Comparison of ENCODE assay signal across 1 cellular context in genomic region chr17:59707182-59707970, GRCh38.
TF ChIP-seq lines count a peak whose summit lies in the region.

TSS of gene PTRH2 (minus strand) at chr17:59707430. CDS start at chr17:59697978, 9,452 bp downstream.
TSS of gene VMP1 (plus strand) at chr17:59707654. CDS start at chr17:59731447, 23,793 bp downstream.

TF ChIP-seq in HEK293, 187 proteins besides CTCF, POLR2A, EP300 and RAD21 (continued from another document and continues in another):
- TF ChIP-seq ZNF664 (tag by site-specific recombination; IDR thresholded peaks at IDR 0.05) (no peak), SP2 (tag by site-specific recombination; IDR thresholded peaks at IDR 0.05) (peak; percentile 94), OSR2 (tag by site-specific recombination; IDR thresholded peaks at IDR 0.05) (no peak), ZFHX2 (tag by site-specific recombination; conservative IDR thresholded peaks at IDR 0.05) (no peak), ZNF433 (tag by site-specific recombination; IDR thresholded peaks at IDR 0.05; ENCODE audit: low read depth) (no peak), KLF10 (tag by site-specific recombination; IDR thresholded peaks at IDR 0.05) (peak; percentile 93), ZNF600 (tag by site-specific recombination; IDR thresholded peaks at IDR 0.05) (peak; percentile 99), ZNF624 (tag by site-specific recombination; IDR thresholded peaks at IDR 0.05) (no peak), ZNF10 (tag by site-specific recombination; IDR thresholded peaks at IDR 0.05) (no peak), ZNF792 (tag by site-specific recombination; IDR thresholded peaks at IDR 0.05) (no peak), ZNF473 (tag by site-specific recombination; IDR thresholded peaks at IDR 0.05) (no peak), WT1 (tag by site-specific recombination; IDR thresholded peaks at IDR 0.05) (no peak), ZNF362 (tag by site-specific recombination; IDR thresholded peaks at IDR 0.05) (no peak), ZNF639 (tag by site-specific recombination; IDR thresholded peaks at IDR 0.05) (no peak), ZNF530 (tag by site-specific recombination; IDR thresholded peaks at IDR 0.05; ENCODE audit: low read depth) (no peak), ZBTB7A (tag by site-specific recombination; IDR thresholded peaks at IDR 0.05; ENCODE audit: low read depth) (no peak), ZNF350 (tag by site-specific recombination; IDR thresholded peaks at IDR 0.05) (no peak), ZNF121 (tag by site-specific recombination; IDR thresholded peaks at IDR 0.05) (no peak), SP7 (tag by site-specific recombination; IDR thresholded peaks at IDR 0.05) (peak; percentile 54), ZNF776 (tag by site-specific recombination; IDR thresholded peaks at IDR 0.05; ENCODE audit: borderline replicate concordance) (no peak), ZNF707 (tag by site-specific recombination; IDR thresholded peaks at IDR 0.05) (no peak), ZNF16 (tag by site-specific recombination; IDR thresholded peaks at IDR 0.05; ENCODE audit: low read depth) (no peak), ZNF155 (tag by site-specific recombination; IDR thresholded peaks at IDR 0.05) (no peak), PATZ1 (tag by site-specific recombination; IDR thresholded peaks at IDR 0.05) (no peak; the same call in 1 of the 2 replicates), RBAK (tag by site-specific recombination; IDR thresholded peaks at IDR 0.05) (no peak), ZNF114 (tag by site-specific recombination; IDR thresholded peaks at IDR 0.05) (no peak), ZNF768 (tag by site-specific recombination; IDR thresholded peaks at IDR 0.05) (no peak), ZNF626 (tag by site-specific recombination; IDR thresholded peaks at IDR 0.05) (no peak), ZNF311 (tag by site-specific recombination; IDR thresholded peaks at IDR 0.05; ENCODE audit: borderline replicate concordance) (no peak), MEIS1 (CRISPR knock-in tag; IDR thresholded peaks at IDR 0.05; ENCODE audit: borderline replicate concordance) (no peak), ZNF777 (tag by site-specific recombination; IDR thresholded peaks at IDR 0.05; ENCODE audit: borderline replicate concordance) (no peak), ZNF248 (tag by site-specific recombination; IDR thresholded peaks at IDR 0.05) (no peak), ZSCAN30 (tag by site-specific recombination; IDR thresholded peaks at IDR 0.05) (peak; percentile 9; the same call in 1 of the 2 replicates), ZBTB17 (tag by site-specific recombination; IDR thresholded peaks at IDR 0.05) (peak; percentile 79; the same call in 1 of the 2 replicates), ZNF221 (tag by site-specific recombination; IDR thresholded peaks at IDR 0.05; ENCODE audit: borderline replicate concordance) (no peak), ZNF416 (tag by site-specific recombination; IDR thresholded peaks at IDR 0.05) (no peak), ZNF157 (tag by site-specific recombination; IDR thresholded peaks at IDR 0.05) (no peak), SETDB1 (IDR thresholded peaks at IDR 0.05; ENCODE audit: insufficient read length, low read length) (no peak), ZXDB (tag by site-specific recombination; IDR thresholded peaks at IDR 0.05) (peak; percentile 85; the same call in 1 of the 2 replicates), ZNF561 (tag by site-specific recombination; IDR thresholded peaks at IDR 0.05; ENCODE audit: borderline replicate concordance) (no peak; the same call in 1 of the 2 replicates), ZNF112 (tag by site-specific recombination; IDR thresholded peaks at IDR 0.05) (no peak), ZNF654 (tag by site-specific recombination; IDR thresholded peaks at IDR 0.05; ENCODE audit: low read depth) (0 out of 2 replicates have a peak, but pooled peaks have one; percentile 4), GLIS1 (tag by site-specific recombination; IDR thresholded peaks at IDR 0.05) (peak; percentile 35; the same call in 1 of the 2 replicates), KLF9 (tag by site-specific recombination; IDR thresholded peaks at IDR 0.05; ENCODE audit: low read depth) (peak; percentile 97), ZNF175 (tag by site-specific recombination; IDR thresholded peaks at IDR 0.05) (no peak), ZNF549 (tag by site-specific recombination; IDR thresholded peaks at IDR 0.05) (no peak), ZNF184 (tag by site-specific recombination; IDR thresholded peaks at IDR 0.05) (no peak)
- TF ChIP-seq, protein P1, sequence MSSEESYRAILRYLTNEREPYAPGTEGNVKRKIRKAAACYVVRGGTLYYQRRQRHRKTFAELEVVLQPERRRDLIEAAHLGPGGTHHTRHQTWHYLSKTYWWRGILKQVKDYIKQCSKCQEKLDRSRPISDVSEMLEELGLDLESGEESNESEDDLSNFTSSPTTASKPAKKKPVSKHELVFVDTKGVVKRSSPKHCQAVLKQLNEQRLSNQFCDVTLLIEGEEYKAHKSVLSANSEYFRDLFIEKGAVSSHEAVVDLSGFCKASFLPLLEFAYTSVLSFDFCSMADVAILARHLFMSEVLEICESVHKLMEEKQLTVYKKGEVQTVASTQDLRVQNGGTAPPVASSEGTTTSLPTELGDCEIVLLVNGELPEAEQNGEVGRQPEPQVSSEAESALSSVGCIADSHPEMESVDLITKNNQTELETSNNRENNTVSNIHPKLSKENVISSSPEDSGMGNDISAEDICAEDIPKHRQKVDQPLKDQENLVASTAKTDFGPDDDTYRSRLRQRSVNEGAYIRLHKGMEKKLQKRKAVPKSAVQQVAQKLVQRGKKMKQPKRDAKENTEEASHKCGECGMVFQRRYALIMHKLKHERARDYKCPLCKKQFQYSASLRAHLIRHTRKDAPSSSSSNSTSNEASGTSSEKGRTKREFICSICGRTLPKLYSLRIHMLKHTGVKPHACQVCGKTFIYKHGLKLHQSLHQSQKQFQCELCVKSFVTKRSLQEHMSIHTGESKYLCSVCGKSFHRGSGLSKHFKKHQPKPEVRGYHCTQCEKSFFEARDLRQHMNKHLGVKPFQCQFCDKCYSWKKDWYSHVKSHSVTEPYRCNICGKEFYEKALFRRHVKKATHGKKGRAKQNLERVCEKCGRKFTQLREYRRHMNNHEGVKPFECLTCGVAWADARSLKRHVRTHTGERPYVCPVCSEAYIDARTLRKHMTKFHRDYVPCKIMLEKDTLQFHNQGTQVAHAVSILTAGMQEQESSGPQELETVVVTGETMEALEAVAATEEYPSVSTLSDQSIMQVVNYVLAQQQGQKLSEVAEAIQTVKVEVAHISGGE (tag by site-specific recombination; conservative IDR thresholded peaks at IDR 0.05; ENCODE audit: low read depth) = peak; percentile 97
- TF ChIP-seq, protein P2, sequence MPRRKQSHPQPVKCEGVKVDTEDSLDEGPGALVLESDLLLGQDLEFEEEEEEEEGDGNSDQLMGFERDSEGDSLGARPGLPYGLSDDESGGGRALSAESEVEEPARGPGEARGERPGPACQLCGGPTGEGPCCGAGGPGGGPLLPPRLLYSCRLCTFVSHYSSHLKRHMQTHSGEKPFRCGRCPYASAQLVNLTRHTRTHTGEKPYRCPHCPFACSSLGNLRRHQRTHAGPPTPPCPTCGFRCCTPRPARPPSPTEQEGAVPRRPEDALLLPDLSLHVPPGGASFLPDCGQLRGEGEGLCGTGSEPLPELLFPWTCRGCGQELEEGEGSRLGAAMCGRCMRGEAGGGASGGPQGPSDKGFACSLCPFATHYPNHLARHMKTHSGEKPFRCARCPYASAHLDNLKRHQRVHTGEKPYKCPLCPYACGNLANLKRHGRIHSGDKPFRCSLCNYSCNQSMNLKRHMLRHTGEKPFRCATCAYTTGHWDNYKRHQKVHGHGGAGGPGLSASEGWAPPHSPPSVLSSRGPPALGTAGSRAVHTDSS (tag by site-specific recombination; IDR thresholded peaks at IDR 0.05) = no peak
- TF ChIP-seq, protein P3, sequence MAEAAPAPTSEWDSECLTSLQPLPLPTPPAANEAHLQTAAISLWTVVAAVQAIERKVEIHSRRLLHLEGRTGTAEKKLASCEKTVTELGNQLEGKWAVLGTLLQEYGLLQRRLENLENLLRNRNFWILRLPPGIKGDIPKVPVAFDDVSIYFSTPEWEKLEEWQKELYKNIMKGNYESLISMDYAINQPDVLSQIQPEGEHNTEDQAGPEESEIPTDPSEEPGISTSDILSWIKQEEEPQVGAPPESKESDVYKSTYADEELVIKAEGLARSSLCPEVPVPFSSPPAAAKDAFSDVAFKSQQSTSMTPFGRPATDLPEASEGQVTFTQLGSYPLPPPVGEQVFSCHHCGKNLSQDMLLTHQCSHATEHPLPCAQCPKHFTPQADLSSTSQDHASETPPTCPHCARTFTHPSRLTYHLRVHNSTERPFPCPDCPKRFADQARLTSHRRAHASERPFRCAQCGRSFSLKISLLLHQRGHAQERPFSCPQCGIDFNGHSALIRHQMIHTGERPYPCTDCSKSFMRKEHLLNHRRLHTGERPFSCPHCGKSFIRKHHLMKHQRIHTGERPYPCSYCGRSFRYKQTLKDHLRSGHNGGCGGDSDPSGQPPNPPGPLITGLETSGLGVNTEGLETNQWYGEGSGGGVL (tag by site-specific recombination; IDR thresholded peaks at IDR 0.05) = no peak
- TF ChIP-seq, protein P4, sequence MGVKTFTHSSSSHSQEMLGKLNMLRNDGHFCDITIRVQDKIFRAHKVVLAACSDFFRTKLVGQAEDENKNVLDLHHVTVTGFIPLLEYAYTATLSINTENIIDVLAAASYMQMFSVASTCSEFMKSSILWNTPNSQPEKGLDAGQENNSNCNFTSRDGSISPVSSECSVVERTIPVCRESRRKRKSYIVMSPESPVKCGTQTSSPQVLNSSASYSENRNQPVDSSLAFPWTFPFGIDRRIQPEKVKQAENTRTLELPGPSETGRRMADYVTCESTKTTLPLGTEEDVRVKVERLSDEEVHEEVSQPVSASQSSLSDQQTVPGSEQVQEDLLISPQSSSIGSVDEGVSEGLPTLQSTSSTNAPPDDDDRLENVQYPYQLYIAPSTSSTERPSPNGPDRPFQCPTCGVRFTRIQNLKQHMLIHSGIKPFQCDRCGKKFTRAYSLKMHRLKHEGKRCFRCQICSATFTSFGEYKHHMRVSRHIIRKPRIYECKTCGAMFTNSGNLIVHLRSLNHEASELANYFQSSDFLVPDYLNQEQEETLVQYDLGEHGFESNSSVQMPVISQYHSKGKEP (tag by site-specific recombination; IDR thresholded peaks at IDR 0.05) = no peak
- TF ChIP-seq, protein P5, sequence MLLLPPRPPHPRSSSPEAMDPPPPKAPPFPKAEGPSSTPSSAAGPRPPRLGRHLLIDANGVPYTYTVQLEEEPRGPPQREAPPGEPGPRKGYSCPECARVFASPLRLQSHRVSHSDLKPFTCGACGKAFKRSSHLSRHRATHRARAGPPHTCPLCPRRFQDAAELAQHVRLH (tag by site-specific recombination; IDR thresholded peaks at IDR 0.05) = peak; percentile 100
- TF ChIP-seq, protein P6, sequence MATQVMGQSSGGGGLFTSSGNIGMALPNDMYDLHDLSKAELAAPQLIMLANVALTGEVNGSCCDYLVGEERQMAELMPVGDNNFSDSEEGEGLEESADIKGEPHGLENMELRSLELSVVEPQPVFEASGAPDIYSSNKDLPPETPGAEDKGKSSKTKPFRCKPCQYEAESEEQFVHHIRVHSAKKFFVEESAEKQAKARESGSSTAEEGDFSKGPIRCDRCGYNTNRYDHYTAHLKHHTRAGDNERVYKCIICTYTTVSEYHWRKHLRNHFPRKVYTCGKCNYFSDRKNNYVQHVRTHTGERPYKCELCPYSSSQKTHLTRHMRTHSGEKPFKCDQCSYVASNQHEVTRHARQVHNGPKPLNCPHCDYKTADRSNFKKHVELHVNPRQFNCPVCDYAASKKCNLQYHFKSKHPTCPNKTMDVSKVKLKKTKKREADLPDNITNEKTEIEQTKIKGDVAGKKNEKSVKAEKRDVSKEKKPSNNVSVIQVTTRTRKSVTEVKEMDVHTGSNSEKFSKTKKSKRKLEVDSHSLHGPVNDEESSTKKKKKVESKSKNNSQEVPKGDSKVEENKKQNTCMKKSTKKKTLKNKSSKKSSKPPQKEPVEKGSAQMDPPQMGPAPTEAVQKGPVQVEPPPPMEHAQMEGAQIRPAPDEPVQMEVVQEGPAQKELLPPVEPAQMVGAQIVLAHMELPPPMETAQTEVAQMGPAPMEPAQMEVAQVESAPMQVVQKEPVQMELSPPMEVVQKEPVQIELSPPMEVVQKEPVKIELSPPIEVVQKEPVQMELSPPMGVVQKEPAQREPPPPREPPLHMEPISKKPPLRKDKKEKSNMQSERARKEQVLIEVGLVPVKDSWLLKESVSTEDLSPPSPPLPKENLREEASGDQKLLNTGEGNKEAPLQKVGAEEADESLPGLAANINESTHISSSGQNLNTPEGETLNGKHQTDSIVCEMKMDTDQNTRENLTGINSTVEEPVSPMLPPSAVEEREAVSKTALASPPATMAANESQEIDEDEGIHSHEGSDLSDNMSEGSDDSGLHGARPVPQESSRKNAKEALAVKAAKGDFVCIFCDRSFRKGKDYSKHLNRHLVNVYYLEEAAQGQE (tag by site-specific recombination; IDR thresholded peaks at IDR 0.05) = 0 out of 2 replicates have a peak, but pooled peaks have one; percentile 38
